Comparison of ENCODE assay signal across 26 cellular contexts in genomic region chr18:80067321-80067720, GRCh38.
"Had no signal": no experiment of that assay in that cellular context is flagged by ENCODE, and none has a peak within 500 bp of the region (broad histone marks: within the 10 kb centered on the region; RNA-seq: fewer than 3 reads in every experiment).

No MANE protein-coding gene starts in this region.

- H3K27ac Mint-ChIP-seq: activated CD4-positive, alpha-beta memory T cell treated with anti-CD3 and anti-CD28 coated beads for 36 hours; activated CD4-positive, alpha-beta T cell treated with anti-CD3 and anti-CD28 coated beads for 36 hours; activated CD4-positive, alpha-beta T cell treated with anti-CD3 and anti-CD28 coated beads, Interleukin-2, amount 10 ng/mL, durations not matched to agents 24 days and 14 days; activated naive CD4-positive, alpha-beta T cell treated with anti-CD3 and anti-CD28 coated beads, Interleukin-2, amount 10 ng/mL, durations not matched to agents 7 days and 5 days; activated naive CD4-positive, alpha-beta T cell treated with anti-CD3 and anti-CD28 coated beads, Interleukin-2, amount 50 U/mL, for 72 hours; activated T-cell treated with anti-CD3 and anti-CD28 coated beads, Interleukin-2, amount 50 U/mL, for 24 hours; activated T-cell treated with anti-CD3 and anti-CD28 coated beads, Interleukin-2, amount 50 U/mL, for 72 hours; T-helper 17 cell; T-helper 2 cell treated with Interferon-gamma antibody and Interleukin-4, amounts not matched to agents 5 μg/mL and 100 μg/mL, for 36 hours had no signal

- H3K27me3 Mint-ChIP-seq: activated CD4-positive, alpha-beta memory T cell treated with anti-CD3 and anti-CD28 coated beads for 36 hours; activated CD4-positive, alpha-beta T cell treated with anti-CD3 and anti-CD28 coated beads for 36 hours; activated CD4-positive, alpha-beta T cell treated with anti-CD3 and anti-CD28 coated beads, Interleukin-2, amount 10 ng/mL, durations not matched to agents 24 days and 14 days; activated naive CD4-positive, alpha-beta T cell treated with anti-CD3 and anti-CD28 coated beads, Interleukin-2, amount 10 ng/mL, durations not matched to agents 7 days and 5 days; activated T-cell treated with anti-CD3 and anti-CD28 coated beads, Interleukin-2, amount 50 U/mL, for 24 hours had no signal

- H3K4me1 Mint-ChIP-seq: activated CD4-positive, alpha-beta T cell treated with anti-CD3 and anti-CD28 coated beads for 36 hours; activated CD4-positive, alpha-beta T cell treated with anti-CD3 and anti-CD28 coated beads, Interleukin-2, amount 10 ng/mL, durations not matched to agents 24 days and 14 days; activated naive CD4-positive, alpha-beta T cell treated with anti-CD3 and anti-CD28 coated beads, Interleukin-2, amount 10 ng/mL, durations not matched to agents 7 days and 5 days had no signal

- DNase-seq: activated CD4-positive, alpha-beta memory T cell treated with anti-CD3 and anti-CD28 coated beads for 36 hours; activated CD4-positive, alpha-beta T cell treated with anti-CD3 and anti-CD28 coated beads for 36 hours; activated CD4-positive, alpha-beta T cell treated with anti-CD3 and anti-CD28 coated beads, Interleukin-2, amount 10 ng/mL, durations not matched to agents 24 days and 14 days; activated CD4-positive, CD25-positive, alpha-beta regulatory T cell; activated CD4-positive, CD25-positive, alpha-beta regulatory T cell treated with anti-CD3 and anti-CD28 coated beads, Interleukin-2, amount 50 U/mL, for 72 hours; activated CD8-positive, alpha-beta memory T cell treated with anti-CD3 and anti-CD28 coated beads, Interleukin-2, amount 50 U/mL, for 48 hours; activated gamma-delta T cell; activated naive CD4-positive, alpha-beta T cell; activated naive CD4-positive, alpha-beta T cell treated with anti-CD3 and anti-CD28 coated beads, Interleukin-2, amount 10 ng/mL, durations not matched to agents 7 days and 5 days; activated T-cell treated with anti-CD3 and anti-CD28 coated beads for 4 hours; activated T-cell treated with anti-CD3 and anti-CD28 coated beads, Interleukin-2, amount 50 U/mL, for 24 hours; activated T-cell treated with anti-CD3 and anti-CD28 coated beads, Interleukin-2, amount 50 U/mL, for 72 hours; adrenal gland; amygdala; aorta; body of pancreas; cortex of kidney; dermis blood vessel endothelial cell; effector CD8-positive, alpha-beta T cell; foreskin fibroblast; T-helper 1 cell; T-helper 17 cell; T1000; WERI-Rb-1 had no signal

- H3K36me3 Mint-ChIP-seq: activated CD4-positive, alpha-beta memory T cell treated with anti-CD3 and anti-CD28 coated beads for 36 hours; activated naive CD4-positive, alpha-beta T cell treated with anti-CD3 and anti-CD28 coated beads, Interleukin-2, amount 10 ng/mL, durations not matched to agents 7 days and 5 days had no signal

- H3K4me3 Mint-ChIP-seq: activated CD4-positive, alpha-beta memory T cell treated with anti-CD3 and anti-CD28 coated beads for 36 hours; activated CD4-positive, alpha-beta T cell treated with anti-CD3 and anti-CD28 coated beads for 36 hours; activated CD4-positive, alpha-beta T cell treated with anti-CD3 and anti-CD28 coated beads, Interleukin-2, amount 10 ng/mL, durations not matched to agents 24 days and 14 days; activated naive CD4-positive, alpha-beta T cell treated with anti-CD3 and anti-CD28 coated beads, Interleukin-2, amount 10 ng/mL, durations not matched to agents 7 days and 5 days; activated T-cell treated with anti-CD3 and anti-CD28 coated beads, Interleukin-2, amount 50 U/mL, for 24 hours; activated T-cell treated with anti-CD3 and anti-CD28 coated beads, Interleukin-2, amount 50 U/mL, for 72 hours; T-helper 17 cell; T-helper 2 cell treated with Interferon-gamma antibody and Interleukin-4, amounts not matched to agents 5 μg/mL and 100 μg/mL, for 36 hours had no signal

- ATAC-seq: activated CD4-positive, alpha-beta T cell treated with anti-CD3 and anti-CD28 coated beads for 36 hours; activated naive CD4-positive, alpha-beta T cell treated with anti-CD3 and anti-CD28 coated beads, Interleukin-2, amount 50 U/mL, for 72 hours; activated T-cell treated with anti-CD3 and anti-CD28 coated beads, Interleukin-2, amount 50 U/mL, for 72 hours; body of pancreas; T-helper 17 cell had no signal

- H3K9me3 Mint-ChIP-seq: activated CD4-positive, alpha-beta T cell treated with anti-CD3 and anti-CD28 coated beads, Interleukin-2, amount 10 ng/mL, durations not matched to agents 24 days and 14 days; activated naive CD4-positive, alpha-beta T cell treated with anti-CD3 and anti-CD28 coated beads, Interleukin-2, amount 50 U/mL, for 72 hours; activated T-cell treated with anti-CD3 and anti-CD28 coated beads, Interleukin-2, amount 50 U/mL, for 72 hours had no signal
